In the genomic region with DNA sequence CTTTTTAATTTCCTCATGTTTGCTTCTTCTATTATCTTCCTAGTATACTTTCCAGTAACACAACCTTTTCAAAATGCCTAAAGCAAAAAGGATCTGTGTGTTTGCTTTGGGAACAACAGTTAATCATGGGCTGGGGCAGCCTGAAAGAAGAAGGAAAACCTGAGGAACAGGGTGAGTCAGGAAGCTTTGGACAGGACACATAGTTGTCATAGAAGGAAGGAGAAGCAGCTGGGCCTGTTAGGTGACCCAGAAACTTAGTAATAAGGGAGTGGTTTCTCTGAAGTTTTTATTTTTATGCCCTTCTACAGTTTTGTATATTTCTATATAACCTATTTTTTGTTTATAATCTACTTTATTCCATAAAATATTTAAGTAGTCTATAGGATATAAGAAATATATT, we compare ENCODE assay signal across 22 cellular contexts.
DNase-seq lines count a peak whose midpoint lies in the region; ATAC-seq and TF ChIP-seq lines count a peak whose summit lies in the region.
"Had no signal": no experiment of that assay in that cellular context is flagged by ENCODE, and none has a peak within 500 bp of the region (broad histone marks: within the 10 kb centered on the region; RNA-seq: fewer than 3 reads in every experiment).

No MANE protein-coding gene starts in this region.

- H3K4me3 ChIP-seq in breast epithelium (no peak overlapping the region), mucosa of rectum (ENCODE audit: low read length in 2 of 2) (no peak overlapping the region)
- H3K4me3 ChIP-seq: gastrocnemius medialis, tibial nerve had no signal

- H3K27ac Mint-ChIP-seq in MCF 10A (ENCODE audit: low read depth, unreplicated experiment) (no peak overlapping the region), HFFc6 (no peak overlapping the region)
- H3K27ac Mint-ChIP-seq: activated CD4-positive, alpha-beta memory T cell treated with anti-CD3 and anti-CD28 coated beads for 36 hours; dendritic cell treated with granulocyte-macrophage colony-stimulating factor and Interleukin-4, amounts not matched to agents 40 ng/mL and 50 ng/mL, for 4 days; nephron; T-helper 17 cell had no signal

- H3K9me3 ChIP-seq in breast epithelium (no peaks in the 10 kb centered on the region), mucosa of rectum (ENCODE audit: control insufficient read depth in 2 of 2, low read length in 2 of 2) (no peaks in the 10 kb centered on the region)
- H3K9me3 ChIP-seq: gastrocnemius medialis, tibial nerve had no signal

- H3K27me3 Mint-ChIP-seq in MCF 10A (ENCODE audit: insufficient read depth, unreplicated experiment): no peaks in the 10 kb centered on the region
- H3K27me3 Mint-ChIP-seq in HFFc6 (ENCODE audit: insufficient read depth): peaks cover 10% of the 10 kb centered on the region

- intact Hi-C loops in breast epithelium (cut with DNase I; ENCODE audit: low total_unique reads) (no loop called here), MCF 10A (cut with micrococcal nuclease) (no loop called here)

- DNase-seq in breast epithelium (ENCODE audit: low spot score in 2 of 2) (peak; percentile 61 to 82), MCF 10A (ENCODE audit: unreplicated experiment) (no peak), epithelial cell of prostate (ENCODE audit: low read depth, low spot score) (peak; percentile 89), HFFc6 (no peak)
- DNase-seq in activated CD8-positive, alpha-beta memory T cell treated with anti-CD3 and anti-CD28 coated beads, Interleukin-2, amount 50 U/mL, for 48 hours: no peak
- DNase-seq: activated CD4-positive, alpha-beta memory T cell treated with anti-CD3 and anti-CD28 coated beads for 36 hours; activated gamma-delta T cell; activated T-cell treated with anti-CD3 and anti-CD28 coated beads for 4 hours; gastrocnemius medialis; NCI-H1417 treated with DMSO at 0.1 percent for 48 hours; NCI-H774; stimulated activated CD4-positive, alpha-beta T cell treated with anti-CD3 and anti-CD28 coated beads, Interleukin-2, amount 100 ng/mL, for 24 hours; stimulated activated naive CD8-positive, alpha-beta T cell treated with anti-CD3 and anti-CD28 coated beads, Interleukin-15, Interleukin-2, amounts not matched to agents 100 U/mL and 50 U/mL, for 24 hours; T-helper 17 cell had no signal

- no peak for TF ChIP-seq POLR2A in breast epithelium (IDR thresholded peaks at IDR 0.05)

- H3K4me1 ChIP-seq in breast epithelium (no peaks in the 10 kb centered on the region), mucosa of rectum (ENCODE audit: control insufficient read depth in 2 of 2, insufficient read depth in 2 of 2, low read length in 2 of 2) (peaks cover 8 to 19% of the 10 kb centered on the region in 2 donors)
- H3K4me1 ChIP-seq: gastrocnemius medialis, parathyroid adenoma, tibial nerve had no signal

- H3K36me3 Mint-ChIP-seq in MCF 10A (ENCODE audit: insufficient read depth, unreplicated experiment) (no peaks in the 10 kb centered on the region), HFFc6 (ENCODE audit: low read depth) (no peaks in the 10 kb centered on the region)
- H3K36me3 Mint-ChIP-seq: activated CD4-positive, alpha-beta memory T cell treated with anti-CD3 and anti-CD28 coated beads for 36 hours had no signal

- H3K4me1 Mint-ChIP-seq in MCF 10A (ENCODE audit: insufficient read depth, unreplicated experiment): peaks cover 12% of the 10 kb centered on the region
- no peaks in the 10 kb centered on the region for H3K4me1 Mint-ChIP-seq in HFFc6 (ENCODE audit: low read depth)
- H3K4me1 Mint-ChIP-seq: nephron, T-helper 17 cell had no signal

- no peaks in the 10 kb centered on the region for H3K9me3 Mint-ChIP-seq in MCF 10A (ENCODE audit: unreplicated experiment)
- H3K9me3 Mint-ChIP-seq in HFFc6: no peaks in the 10 kb centered on the region
- H3K9me3 Mint-ChIP-seq: activated CD4-positive, alpha-beta memory T cell treated with anti-CD3 and anti-CD28 coated beads for 36 hours; dendritic cell treated with granulocyte-macrophage colony-stimulating factor and Interleukin-4, amounts not matched to agents 40 ng/mL and 50 ng/mL, for 4 days; nephron had no signal

- H3K27ac ChIP-seq in breast epithelium (peak overlapping the region; percentile 85 to 90), epithelial cell of prostate (peak overlapping the region; percentile 95), mucosa of rectum (ENCODE audit: low read depth in 2 of 2, low read length in 2 of 2) (peak overlapping the region; percentile 31 to 43)
- H3K27ac ChIP-seq: gastrocnemius medialis, parathyroid adenoma, tibial nerve had no signal

- CTCF ChIA-PET in MCF 10A (lab: Yijun Ruan, JAX): no interaction called here

- TF ChIP-seq CTCF in breast epithelium (IDR thresholded peaks at IDR 0.05) (no peak), MCF 10A (IDR thresholded peaks at IDR 0.05; ENCODE audit: unreplicated experiment) (no peak), HFFc6 (IDR thresholded peaks at IDR 0.05) (no peak)

- no peak for ATAC-seq in GM18511 (IDR thresholded peaks at IDR 0.05; ENCODE audit: unreplicated experiment)
- ATAC-seq in HG03354 (IDR thresholded peaks at IDR 0.05; ENCODE audit: poor library complexity, severe bottlenecking, unreplicated experiment): no peak
- ATAC-seq: gastrocnemius medialis; HepG2; stimulated activated naive CD8-positive, alpha-beta T cell treated with anti-CD3 and anti-CD28 coated beads, Interleukin-15, Interleukin-2, amounts not matched to agents 100 U/mL and 50 U/mL, for 24 hours; T-helper 17 cell had no signal

- no peak overlapping the region for H3K4me3 Mint-ChIP-seq in MCF 10A (ENCODE audit: unreplicated experiment)
- no peak overlapping the region for H3K4me3 Mint-ChIP-seq in HFFc6
- H3K4me3 Mint-ChIP-seq: activated CD4-positive, alpha-beta memory T cell treated with anti-CD3 and anti-CD28 coated beads for 36 hours; dendritic cell treated with granulocyte-macrophage colony-stimulating factor and Interleukin-4, amounts not matched to agents 40 ng/mL and 50 ng/mL, for 4 days; nephron; T-helper 17 cell had no signal

- POLR2A ChIA-PET in MCF 10A (lab: Yijun Ruan, JAX): no interaction called here

- H3K27me3 ChIP-seq in breast epithelium (no peaks in the 10 kb centered on the region), mucosa of rectum (ENCODE audit: control insufficient read depth in 2 of 2, insufficient read depth in 2 of 2, low read length in 2 of 2) (no peaks in the 10 kb centered on the region)
- H3K27me3 ChIP-seq: gastrocnemius medialis, tibial nerve had no signal

- no peak overlapping the region for H3K9ac ChIP-seq in mucosa of rectum (ENCODE audit: low read depth in 1 of 2, low read length in 2 of 2)
- H3K9ac ChIP-seq: parathyroid adenoma had no signal

- no TSS peak for BruUV-seq in MCF 10A (replicated peaks; lab: Mats Ljungman, UMichigan)

- H3K36me3 ChIP-seq in breast epithelium: no peaks in the 10 kb centered on the region
- no peaks in the 10 kb centered on the region for H3K36me3 ChIP-seq in mucosa of rectum (ENCODE audit: control insufficient read depth in 2 of 2, insufficient read depth in 2 of 2, low read length in 2 of 2)
- H3K36me3 ChIP-seq: gastrocnemius medialis, tibial nerve had no signal

Comparison
In these comparisons a context has a peak if more than half of its experiments do, and no peak if none do; other contexts are left out.
1. DNase-seq: peak in breast epithelium (2 of 2) and epithelial cell of prostate (single experiment); none in MCF 10A (single experiment), activated CD8-positive, alpha-beta memory T cell treated with anti-CD3 and anti-CD28 coated beads, Interleukin-2, amount 50 U/mL, for 48 hours (single experiment) and HFFc6 (single experiment).
2. H3K27ac ChIP-seq: peak in every context shown above with its lines; median percentile 95 in epithelial cell of prostate; 88 in breast epithelium; 37 in mucosa of rectum.